ENCODE assay signal across 24 cellular contexts in genomic region chr10:28280652-28281051, GRCh38. TPM values are rescaled to one million over a fixed set of nuclear protein-coding genes. Genes with fewer than 3 reads are reported as not detected.
DNase-seq lines count a peak whose midpoint lies in the region; ATAC-seq and TF ChIP-seq lines count a peak whose summit lies in the region.
"Had no signal": no experiment of that assay in that cellular context is flagged by ENCODE, and none has a peak within 500 bp of the region (broad histone marks: within the 10 kb centered on the region; RNA-seq: fewer than 3 reads in every experiment).

No MANE protein-coding gene starts in this region.

- no peaks in the 10 kb centered on the region for H3K9me3 ChIP-seq in right atrium auricular region
- no peaks in the 10 kb centered on the region for H3K9me3 ChIP-seq in mesenchymal stem cell (ENCODE audit: control insufficient read depth, low read length)
- no peaks in the 10 kb centered on the region for H3K9me3 ChIP-seq in tibial nerve

- no peak for DNase-seq in left ventricle myocardium superior
- DNase-seq in right atrium auricular region (ENCODE audit: low spot score): no peak
- peak; percentile 5 for DNase-seq in brain pericyte (ENCODE audit: low read depth, low spot score)
- DNase-seq in mesenchymal stem cell: no peak
- DNase-seq in tibial nerve (ENCODE audit: low spot score in 2 of 2): no peak
- DNase-seq in iPS-NIHi11 (ENCODE audit: low spot score): no peak
- no peak for DNase-seq in DMS 273 (lab: John Stamatoyannopoulos, UW; ENCODE audit: unreplicated experiment)
- DNase-seq: 8988T; activated CD4-positive, alpha-beta T cell treated with anti-CD3 and anti-CD28 coated beads for 4 hours; activated CD8-positive, alpha-beta memory T cell treated with anti-CD3 and anti-CD28 coated beads, Interleukin-2, amount 10 ng/mL, durations not matched to agents 7 days and 5 days; activated naive CD8-positive, alpha-beta T cell treated with anti-CD3 and anti-CD28 coated beads for 36 hours; CD4-positive, CD25-positive, alpha-beta regulatory T cell; H9; hypothalamus; kidney glomerular epithelial cell; mesendoderm; natural killer cell; NCI-H2029 treated with DMSO at 0.1 percent for 48 hours; NCI-H510A treated with DMSO at 0.1 percent for 48 hours; small intestine; stimulated activated CD4-positive, alpha-beta T cell treated with anti-CD3 and anti-CD28 coated beads, Interleukin-2, amount 100 ng/mL, for 48 hours had no signal

- no peak overlapping the region for H4K91ac ChIP-seq in mesenchymal stem cell (ENCODE audit: low read length)

- H2BK120ac ChIP-seq in mesenchymal stem cell (ENCODE audit: low read depth, low read length): no peak overlapping the region

- H3K4me3 ChIP-seq in right atrium auricular region (no peak overlapping the region), mesenchymal stem cell (ENCODE audit: insufficient read depth in 1 of 2, low read depth in 1 of 2, low read length in 2 of 2) (no peak overlapping the region), tibial nerve (no peak overlapping the region)
- H3K4me3 ChIP-seq: K562 had no signal

- no peak overlapping the region for H4K8ac ChIP-seq in mesenchymal stem cell (ENCODE audit: low read length)

- no peaks in the 10 kb centered on the region for H3K36me3 ChIP-seq in right atrium auricular region
- no peaks in the 10 kb centered on the region for H3K36me3 ChIP-seq in mesenchymal stem cell (ENCODE audit: control insufficient read depth in 1 of 2, insufficient read depth in 2 of 2, low read depth in 1 of 2, low read length in 2 of 2)
- no peaks in the 10 kb centered on the region for H3K36me3 ChIP-seq in tibial nerve

- peaks cover 5% of the 10 kb centered on the region for H3K79me1 ChIP-seq in mesenchymal stem cell (replicated peaks; ENCODE audit: low read length, poor library complexity, severe bottlenecking)

- no peak overlapping the region for H2AK5ac ChIP-seq in mesenchymal stem cell (ENCODE audit: low read length, severe bottlenecking)

- H2BK5ac ChIP-seq in mesenchymal stem cell (ENCODE audit: low read depth, low read length, poor library complexity, severe bottlenecking): no peak overlapping the region

- 92% methylated on average over 3 of the region's 3 CpGs for WGBS in mesenchymal stem cell
- 61% methylated on average over 3 of the region's 3 CpGs for WGBS in tibial nerve, 2 donors

- no peak overlapping the region for H3K27ac ChIP-seq in right atrium auricular region
- peak overlapping the region; percentile 81 for H3K27ac ChIP-seq in mesenchymal stem cell (ENCODE audit: low read length, poor library complexity, severe bottlenecking)
- H3K27ac ChIP-seq in tibial nerve: no peak overlapping the region

- intact Hi-C loops in left ventricle myocardium superior (cut with micrococcal nuclease): no loop called here

- H3K14ac ChIP-seq in mesenchymal stem cell (ENCODE audit: low read length in 2 of 2): no peak overlapping the region

- no peak for TF ChIP-seq POLR2A in tibial nerve (IDR thresholded peaks at IDR 0.05)

- H2AFZ ChIP-seq in mesenchymal stem cell (ENCODE audit: low read depth, low read length): no peak overlapping the region

- H3K23ac ChIP-seq in mesenchymal stem cell (ENCODE audit: low read length in 2 of 2): no peak overlapping the region

- no peak overlapping the region for H2BK15ac ChIP-seq in mesenchymal stem cell (ENCODE audit: low read depth, poor library complexity, severe bottlenecking)

- H3K4ac ChIP-seq in mesenchymal stem cell (ENCODE audit: low read depth in 1 of 2, low read length in 2 of 2): no peak overlapping the region

- TF ChIP-seq EP300 in tibial nerve (IDR thresholded peaks at IDR 0.05): no peak

- no peaks in the 10 kb centered on the region for H3K4me1 ChIP-seq in right atrium auricular region
- H3K4me1 ChIP-seq in mesenchymal stem cell (ENCODE audit: control insufficient read depth, insufficient read depth, low read depth, low read length): peaks cover 8% of the 10 kb centered on the region
- H3K4me1 ChIP-seq in tibial nerve: no peaks in the 10 kb centered on the region

- H3K18ac ChIP-seq in mesenchymal stem cell (ENCODE audit: low read depth in 1 of 2, low read length in 2 of 2): no peak overlapping the region

- H3K9ac ChIP-seq in mesenchymal stem cell (ENCODE audit: low read length): no peak overlapping the region

- H3K4me2 ChIP-seq in mesenchymal stem cell (ENCODE audit: low read length, poor library complexity, severe bottlenecking): peak overlapping the region; percentile 13

- H3K27me3 ChIP-seq in right atrium auricular region (no peaks in the 10 kb centered on the region), mesenchymal stem cell (ENCODE audit: control insufficient read depth in 1 of 2, insufficient read depth in 1 of 2, low read length in 2 of 2) (no peaks in the 10 kb centered on the region), tibial nerve (no peaks in the 10 kb centered on the region)

- H2BK12ac ChIP-seq in mesenchymal stem cell (ENCODE audit: low read length in 2 of 2): no peak overlapping the region

- ATAC-seq in left ventricle myocardium superior (peak; percentile 21), HG03469 (IDR thresholded peaks at IDR 0.05; ENCODE audit: unreplicated experiment) (no peak)
- ATAC-seq: activated CD8-positive, alpha-beta memory T cell treated with anti-CD3 and anti-CD28 coated beads, Interleukin-2, amount 10 ng/mL, durations not matched to agents 7 days and 5 days; activated T-helper 17 cell treated with anti-CD3 and anti-CD28 coated beads, Interleukin-2, amount 50 U/mL, for 72 hours; K562; natural killer cell had no signal

- TF ChIP-seq CTCF in right atrium auricular region (IDR thresholded peaks at IDR 0.05) (no peak), tibial nerve (IDR thresholded peaks at IDR 0.05) (no peak)

RNA-seq across cellular contexts. Expression of gene MPP7, which starts 22.2 kb away (rescaled TPM):
- total RNA-seq in left ventricle myocardium superior (15.3 TPM), right atrium auricular region (1 to 10 TPM; 7.6 to 8.9 TPM), tibial nerve (1 to 10 TPM; 1.5 to 8.4 (median 4.3) TPM)
- polyA plus RNA-seq in mesenchymal stem cell (2013, experiment 1 of 2): 0.10 TPM
- 0.14 TPM for polyA plus RNA-seq in mesenchymal stem cell (2013, experiment 2 of 2)
